Comparison of ENCODE assay signal across 10 cellular contexts in genomic region chr20:62832951-62833391, GRCh38. TPM values are rescaled to one million over a fixed set of nuclear protein-coding genes. Genes with fewer than 3 reads are reported as not detected.
DNase-seq lines count a peak whose midpoint lies in the region; ATAC-seq and TF ChIP-seq lines count a peak whose summit lies in the region.
"Had no signal": no experiment of that assay in that cellular context is flagged by ENCODE, and none has a peak within 500 bp of the region (broad histone marks: within the 10 kb centered on the region; RNA-seq: fewer than 3 reads in every experiment).

No MANE protein-coding gene starts in this region.

- no peaks in the 10 kb centered on the region for H4K20me1 ChIP-seq in OCI-LY7 (ENCODE audit: insufficient read depth, low read length)

- H3K36me3 Mint-ChIP-seq in Calu3 (ENCODE audit: insufficient read depth, unreplicated experiment): peaks cover 8% of the 10 kb centered on the region

- ATAC-seq in GM21786 (IDR thresholded peaks at IDR 0.05; ENCODE audit: unreplicated experiment) (peak; percentile 24), left lung (peak; percentile 7), HG03196 (IDR thresholded peaks at IDR 0.05; ENCODE audit: unreplicated experiment) (no peak)
- ATAC-seq: activated T-helper 17 cell treated with anti-CD3 and anti-CD28 coated beads, Interleukin-2, amount 50 U/mL, for 72 hours had no signal

- intact Hi-C loops in Calu3 (cut with micrococcal nuclease; ENCODE audit: unreplicated experiment): no loop called here
- intact Hi-C loops in OCI-LY7 (cut with micrococcal nuclease; ENCODE audit: unreplicated experiment): no loop called here
- intact Hi-C loops in left lung (cut with DNase I): no loop called here

- no peak overlapping the region for H3K27ac Mint-ChIP-seq in Calu3 (ENCODE audit: unreplicated experiment)
- H3K27ac Mint-ChIP-seq: activated T-helper 17 cell treated with anti-CD3 and anti-CD28 coated beads, Interleukin-2, amount 50 U/mL, for 72 hours had no signal

- peaks cover 22% of the 10 kb centered on the region for H3K4me1 Mint-ChIP-seq in Calu3 (ENCODE audit: low read depth, unreplicated experiment)
- H3K4me1 Mint-ChIP-seq: activated T-helper 17 cell treated with anti-CD3 and anti-CD28 coated beads, Interleukin-2, amount 50 U/mL, for 72 hours had no signal

- H3K9me3 ChIP-seq in OCI-LY7 (ENCODE audit: low read length) (no peaks in the 10 kb centered on the region), left lung (no peaks in the 10 kb centered on the region)

- H3K4me1 ChIP-seq in OCI-LY7 (ENCODE audit: insufficient read depth, low read length, poor library complexity, severe bottlenecking): peaks cover 21% of the 10 kb centered on the region
- H3K4me1 ChIP-seq in left lung: peaks cover 6 to 30% of the 10 kb centered on the region in 2 donors

- H3K4me2 ChIP-seq in OCI-LY7 (ENCODE audit: low read length): peak overlapping the region; percentile 48

- no peaks in the 10 kb centered on the region for H3K36me3 ChIP-seq in OCI-LY7 (ENCODE audit: insufficient read depth, low read length)
- H3K36me3 ChIP-seq in left lung: no peaks in the 10 kb centered on the region
- no peaks in the 10 kb centered on the region for H3K36me3 ChIP-seq in brain microvascular endothelial cell (replicated peaks)

- CTCF ChIA-PET in Calu3 (lab: Charles Lee): interaction anchor here (0.9 to 1.4 kb wide), 2 partner anchors 10 to 16 kb away, joined by 3 read pairs; no protein-coding TSS in a partner anchor
- CTCF ChIA-PET in OCI-LY7 (lab: Charles Lee; ENCODE audit: unreplicated experiment): interaction anchor here (0.6 kb wide), 1 partner anchor 24 kb away, joined by 3 read pairs; no protein-coding TSS in a partner anchor

- BruUV-seq in Calu3 (replicated peaks; lab: Mats Ljungman, UMichigan): no TSS peak
- BruUV-seq in OCI-LY7 (replicated peaks; lab: Mats Ljungman, UMichigan): no TSS peak

- DNase-seq in Calu3: no peak
- no peak for DNase-seq in OCI-LY7 (ENCODE audit: low spot score)
- peak in 1 of 2 donors; percentile 84 for DNase-seq in left lung
- no peak for DNase-seq in brain microvascular endothelial cell
- no peak for DNase-seq in caudate nucleus (lab: John Stamatoyannopoulos, UW)
- no peak for DNase-seq in stimulated activated naive CD4-positive, alpha-beta T cell treated with Interleukin-2 at 50 U/mL for 16 hours (lab: John Stamatoyannopoulos, UW)

- H3K4me3 Mint-ChIP-seq in Calu3 (ENCODE audit: low read depth, unreplicated experiment): peak overlapping the region; percentile 55
- H3K4me3 Mint-ChIP-seq: activated T-helper 17 cell treated with anti-CD3 and anti-CD28 coated beads, Interleukin-2, amount 50 U/mL, for 72 hours had no signal

- in situ Hi-C loops in brain microvascular endothelial cell (cut with HindIII; ENCODE audit: low pct_ligation_motif_present, low sequenced_read_pairs): no loop called here

- H3K27me3 ChIP-seq in left lung (peaks cover 0 to 9% of the 10 kb centered on the region in 2 donors), brain microvascular endothelial cell (replicated peaks) (no peaks in the 10 kb centered on the region)

- H3K9me3 Mint-ChIP-seq in Calu3 (ENCODE audit: low read depth, unreplicated experiment): no peaks in the 10 kb centered on the region
- H3K9me3 Mint-ChIP-seq: activated T-helper 17 cell treated with anti-CD3 and anti-CD28 coated beads, Interleukin-2, amount 50 U/mL, for 72 hours had no signal

- peak overlapping the region; percentile 44 for H3K4me3 ChIP-seq in OCI-LY7 (ENCODE audit: low read depth, low read length, poor library complexity, severe bottlenecking)
- peak overlapping the region in 1 of 2 donors; percentile 26 for H3K4me3 ChIP-seq in left lung
- H3K4me3 ChIP-seq in brain microvascular endothelial cell (ENCODE audit: low read depth, low read length): no peak overlapping the region

- peaks cover 27% of the 10 kb centered on the region for H3K27me3 Mint-ChIP-seq in Calu3 (ENCODE audit: unreplicated experiment)

- no peaks in the 10 kb centered on the region for H3K9me2 ChIP-seq in OCI-LY7 (ENCODE audit: insufficient read depth, low read length)

- TF ChIP-seq CTCF in Calu3 (IDR thresholded peaks at IDR 0.05; ENCODE audit: unreplicated experiment) (no peak), OCI-LY7 (conservative IDR thresholded peaks at IDR 0.05; ENCODE audit: low read length) (no peak; the same call in 1 of the 2 replicates), left lung (IDR thresholded peaks at IDR 0.05) (no peak), brain microvascular endothelial cell (IDR thresholded peaks at IDR 0.05; ENCODE audit: low read depth, low read length, missing control alignments) (no peak)

- POLR2A ChIA-PET in OCI-LY7 (lab: Charles Lee): no interaction called here

- no peaks in the 10 kb centered on the region for H3K79me2 ChIP-seq in OCI-LY7 (ENCODE audit: insufficient read depth, low read depth, low read length)

- H2AFZ ChIP-seq in OCI-LY7 (ENCODE audit: low read length): peak overlapping the region; percentile 34; the same call in 1 of the 2 replicates

- H3K27ac ChIP-seq in OCI-LY7 (ENCODE audit: low read depth, low read length, poor library complexity, severe bottlenecking) (peak overlapping the region; percentile 18), left lung (peak overlapping the region in 1 of 2 donors; percentile 76), brain microvascular endothelial cell (no peak overlapping the region), caudate nucleus (ENCODE audit: low read depth, low read length) (no peak overlapping the region)

RNA-seq across cellular contexts. Expression of gene COL9A3, which starts 16.1 kb away (rescaled TPM):
- total RNA-seq in Calu3 (2022) (2.7 TPM in 2 replicates), OCI-LY7 (2022) (5.2 and 6.1 TPM in 2 replicates), left lung (1 to 10 TPM; 2.3 to 2.6 TPM)
- 1.0 and 1.7 TPM in 2 replicates for total RNA-seq in OCI-LY7 (2014; rRNA removed; shearing (Covaris generic))
- total RNA-seq: activated T-helper 17 cell treated with anti-CD3 and anti-CD28 coated beads, Interleukin-2, amount 50 U/mL, for 72 hours; LHCN-M2 had no signal

RNA-seq across cellular contexts. Expression of gene OGFR, which starts 28.3 kb away (rescaled TPM):
- 80.1 and 98.2 TPM in 2 replicates for total RNA-seq in Calu3 (2022)
- 64.8 and 75.6 TPM in 2 replicates for total RNA-seq in OCI-LY7 (2014; rRNA removed; shearing (Covaris generic))
- 66.2 and 69.9 TPM in 2 replicates for total RNA-seq in OCI-LY7 (2022)
- total RNA-seq in left lung: 10 to 100 TPM; 40.9 to 58.3 TPM

RNA-seq across cellular contexts. Expression of gene TCFL5, which starts 28.7 kb away (rescaled TPM):
- total RNA-seq in Calu3 (2022): 18.9 and 22.3 TPM in 2 replicates
- 9.5 and 10.0 TPM in 2 replicates for total RNA-seq in OCI-LY7 (2014; rRNA removed; shearing (Covaris generic))
- total RNA-seq in OCI-LY7 (2022): 8.7 and 9.2 TPM in 2 replicates
- 1 to 10 TPM; 7.4 to 8.5 TPM for total RNA-seq in left lung

RNA-seq across cellular contexts. Expression of gene MRGBP, which starts 36.7 kb away (rescaled TPM):
- 28.9 and 31.8 TPM in 2 replicates for total RNA-seq in Calu3 (2022)
- 22.2 and 25.1 TPM in 2 replicates for total RNA-seq in OCI-LY7 (2014; rRNA removed; shearing (Covaris generic))
- total RNA-seq in OCI-LY7 (2022): 19.9 and 22.6 TPM in 2 replicates
- total RNA-seq in left lung: 10 to 100 TPM in 1 of 2 donors, 1 to 10 TPM in 1; 6.1 to 10.1 TPM
